In genomic region chr20:40319741-40320499, GRCh38 we compare ENCODE assay signal across 13 cellular contexts.
"Had no signal": no experiment of that assay in that cellular context is flagged by ENCODE, and none has a peak within 500 bp of the region (broad histone marks: within the 10 kb centered on the region; RNA-seq: fewer than 3 reads in every experiment).

No MANE protein-coding gene starts in this region.

- ATAC-seq: gastroesophageal sphincter; left lung; natural killer cell treated with Interleukin-12 subunit alpha and Interleukin-12 subunit beta and Interleukin-15 and Interleukin-18, amount 100 ng/mL, for 72 hours; right lobe of liver had no signal

- H3K27me3 ChIP-seq: gastroesophageal sphincter, left lung, right lobe of liver, testis had no signal

- H3K27ac ChIP-seq: gastroesophageal sphincter, left lung, prostate gland, right lobe of liver, testis had no signal

- H3K9me3 ChIP-seq: gastroesophageal sphincter, left lung, prostate gland, right lobe of liver, testis had no signal

- H3K36me3 ChIP-seq: gastroesophageal sphincter, left lung, prostate gland, right lobe of liver had no signal

- H3K4me1 ChIP-seq: prostate gland, right lobe of liver, testis had no signal

- DNase-seq: activated B cell treated with CpG ODN at 0.5 μM for 24 hours; activated CD4-positive, alpha-beta T cell treated with anti-CD3 and anti-CD28 coated beads, Interleukin-2, amount 10 ng/mL, durations not matched to agents 7 days and 5 days; activated naive CD4-positive, alpha-beta T cell treated with anti-CD3 and anti-CD28 coated beads, Interleukin-2, amount 50 U/mL, for 16 hours; cortex of kidney; effector memory CD4-positive, alpha-beta T cell; islet precursor cell; left lung; mesenchymal stem cell; right lobe of liver; testis had no signal

- H3K4me3 ChIP-seq: gastroesophageal sphincter, left lung, prostate gland, right lobe of liver, testis had no signal
